In the genomic region with DNA sequence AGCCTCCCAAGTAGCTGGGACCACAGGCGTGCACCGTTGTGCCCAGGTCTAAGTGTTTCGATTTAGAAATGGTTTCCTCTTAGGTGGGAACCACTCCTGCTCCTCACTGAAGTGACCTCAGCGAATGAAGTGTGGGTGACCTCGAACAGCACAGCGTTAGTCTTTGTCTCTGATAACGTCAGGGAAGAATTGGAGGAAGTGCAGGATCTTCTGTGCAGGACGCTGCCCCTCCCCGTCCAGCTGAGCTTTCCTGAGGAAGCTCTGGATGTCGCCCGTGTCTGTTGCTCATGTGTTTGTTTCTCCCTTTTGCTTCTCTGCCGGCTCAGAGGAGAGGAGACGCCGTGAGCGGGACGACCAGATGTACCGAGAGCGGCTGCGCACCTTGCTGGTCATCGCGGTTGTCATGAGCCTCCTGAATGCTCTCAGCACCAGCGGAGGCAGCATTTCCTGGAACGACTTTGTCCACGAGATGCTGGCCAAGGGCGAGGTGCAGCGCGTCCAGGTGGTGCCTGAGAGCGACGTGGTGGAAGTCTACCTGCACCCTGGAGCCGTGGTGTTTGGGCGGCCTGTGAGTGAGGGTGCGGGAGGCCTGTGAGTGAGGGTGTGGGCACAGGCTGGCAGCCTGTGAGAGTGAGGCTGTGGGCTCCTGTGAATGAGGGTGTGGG, we compare ENCODE assay signal across 23 cellular contexts. TPM values are rescaled to one million over a fixed set of nuclear protein-coding genes. Genes with fewer than 3 reads are reported as not detected.
"Had no signal": no experiment of that assay in that cellular context is flagged by ENCODE, and none has a peak within 500 bp of the region (broad histone marks: within the 10 kb centered on the region; RNA-seq: fewer than 3 reads in every experiment).

No MANE protein-coding gene starts in this region.

- H3K27me3 ChIP-seq: esophagus squamous epithelium, pancreas, tibial artery, uterus had no signal

- H3K9me3 ChIP-seq: esophagus squamous epithelium, pancreas, tibial artery, uterus had no signal

- H3K27ac ChIP-seq: coronary artery, esophagus squamous epithelium, pancreas, tibial artery, uterus had no signal

- H3K27ac Mint-ChIP-seq: activated CD4-positive, alpha-beta T cell treated with anti-CD3 and anti-CD28 coated beads, Interleukin-2, amount 10 ng/mL, durations not matched to agents 24 days and 14 days; activated CD8-positive, alpha-beta T cell treated with anti-CD3 and anti-CD28 coated beads for 36 hours; activated T-cell treated with anti-CD3 and anti-CD28 coated beads, Interleukin-2, amount 50 U/mL, for 24 hours had no signal

- DNase-seq: activated CD4-positive, alpha-beta T cell treated with anti-CD3 and anti-CD28 coated beads, Interleukin-2, amount 10 ng/mL, durations not matched to agents 24 days and 14 days; activated CD4-positive, CD25-positive, alpha-beta regulatory T cell; activated CD8-positive, alpha-beta T cell treated with anti-CD3 and anti-CD28 coated beads for 36 hours; activated effector memory CD4-positive, alpha-beta T cell treated with Interleukin-2 at 50 U/mL for 16 hours; activated naive CD4-positive, alpha-beta T cell treated with anti-CD3 and anti-CD28 coated beads, Interleukin-2, amount 50 U/mL, for 16 hours; activated T-cell treated with anti-CD3 and anti-CD28 coated beads, Interleukin-2, amount 50 U/mL, for 24 hours; aorta; esophagus squamous epithelium; hypothalamus; islet precursor cell; left colon; mesenchymal stem cell; naive thymus-derived CD4-positive, alpha-beta T cell; pancreas; stimulated activated CD4-positive, alpha-beta T cell treated with anti-CD3 and anti-CD28 coated beads, Interleukin-12 subunit alpha, Interleukin-12 subunit beta, amount 100 ng/mL, for 4 hours; stimulated activated CD4-positive, alpha-beta T cell treated with anti-CD3 and anti-CD28 coated beads, Interleukin-1b, Interleukin-23, amount 100 ng/mL, for 48 hours; stimulated activated naive CD4-positive, alpha-beta T cell treated with Interleukin-2 at 50 U/mL for 16 hours; T-helper 1 cell; T-helper 9 cell; tibial artery; uterus had no signal

- H3K36me3 ChIP-seq: uterus had no signal

- H3K4me3 ChIP-seq: coronary artery, esophagus squamous epithelium, pancreas, tibial artery, uterus had no signal

- H3K4me3 Mint-ChIP-seq: activated CD4-positive, alpha-beta T cell treated with anti-CD3 and anti-CD28 coated beads, Interleukin-2, amount 10 ng/mL, durations not matched to agents 24 days and 14 days; activated CD8-positive, alpha-beta T cell treated with anti-CD3 and anti-CD28 coated beads for 36 hours; activated T-cell treated with anti-CD3 and anti-CD28 coated beads, Interleukin-2, amount 50 U/mL, for 24 hours; naive thymus-derived CD4-positive, alpha-beta T cell had no signal

- H3K9me3 Mint-ChIP-seq: activated CD4-positive, alpha-beta T cell treated with anti-CD3 and anti-CD28 coated beads, Interleukin-2, amount 10 ng/mL, durations not matched to agents 24 days and 14 days; activated CD8-positive, alpha-beta T cell treated with anti-CD3 and anti-CD28 coated beads for 36 hours; activated T-cell treated with anti-CD3 and anti-CD28 coated beads, Interleukin-2, amount 50 U/mL, for 24 hours; naive thymus-derived CD4-positive, alpha-beta T cell had no signal

- H3K27me3 Mint-ChIP-seq: activated CD4-positive, alpha-beta T cell treated with anti-CD3 and anti-CD28 coated beads, Interleukin-2, amount 10 ng/mL, durations not matched to agents 24 days and 14 days; activated CD8-positive, alpha-beta T cell treated with anti-CD3 and anti-CD28 coated beads for 36 hours; activated T-cell treated with anti-CD3 and anti-CD28 coated beads, Interleukin-2, amount 50 U/mL, for 24 hours; naive thymus-derived CD4-positive, alpha-beta T cell had no signal

- ATAC-seq: activated CD8-positive, alpha-beta T cell treated with anti-CD3 and anti-CD28 coated beads for 36 hours; left colon; naive thymus-derived CD4-positive, alpha-beta T cell; pancreas had no signal

- H3K4me1 ChIP-seq: esophagus squamous epithelium, pancreas, tibial artery, uterus had no signal

RNA-seq across cellular contexts. Expression of gene CPNE7, which starts 51.7 kb away (rescaled TPM):
- total RNA-seq: subcutaneous adipose tissue had no signal
